In genomic region chr2:86298411-86299390, GRCh38 we compare ENCODE assay signal across 1 cellular context.
TF ChIP-seq lines count a peak whose summit lies in the region.

No MANE protein-coding gene starts in this region.

TF ChIP-seq in GM23338, 12 proteins besides CTCF, POLR2A, EP300 and RAD21 (continued from another document):
- no peak for TF ChIP-seq ETS1 (IDR thresholded peaks at IDR 0.05)
- TF ChIP-seq REST (IDR thresholded peaks at IDR 0.05; ENCODE audit: unreplicated experiment) = no peak
- no peak for TF ChIP-seq ZNF114 (CRISPR knock-in tag; IDR thresholded peaks at IDR 0.05)
- no peak for TF ChIP-seq POLR2AphosphoS5 (IDR thresholded peaks at IDR 0.05; ENCODE audit: low read depth)
- TF ChIP-seq ZNF331 (CRISPR knock-in tag; IDR thresholded peaks at IDR 0.05; ENCODE audit: low read depth) = no peak
- no peak for TF ChIP-seq EZH2phosphoT487 (IDR thresholded peaks at IDR 0.05; ENCODE audit: unreplicated experiment)
- TF ChIP-seq JUNB (IDR thresholded peaks at IDR 0.05; ENCODE audit: unreplicated experiment) = no peak
- no peak for TF ChIP-seq NANOG (IDR thresholded peaks at IDR 0.05; ENCODE audit: borderline replicate concordance)
